In genomic region chr1:153567621-153568366, GRCh38 we compare ENCODE assay signal across 8 cellular contexts. TPM values are rescaled to one million over a fixed set of nuclear protein-coding genes. Genes with fewer than 3 reads are reported as not detected.
DNase-seq lines count a peak whose midpoint lies in the region; ATAC-seq, FAIRE-seq and TF ChIP-seq lines count a peak whose summit lies in the region.

No MANE protein-coding gene starts in this region.

- H3K4me1 ChIP-seq in keratinocyte (ENCODE audit: control insufficient read depth, extremely low read depth, insufficient read depth, low read length) = peaks cover 41% of the 10 kb centered on the region

- peak; percentile 11 to 18 for ATAC-seq in activated T-cell treated with anti-CD3 and anti-CD28 coated beads, Interleukin-2, amount 50 U/mL, for 4 hours
- ATAC-seq in HG02588 (IDR thresholded peaks at IDR 0.05; ENCODE audit: unreplicated experiment) (no peak), HG03378 (IDR thresholded peaks at IDR 0.05; ENCODE audit: unreplicated experiment) (no peak)

- peak overlapping the region; percentile 100 for H3K27ac ChIP-seq in keratinocyte (ENCODE audit: control insufficient read depth, insufficient read depth, low read length)

- DNase-seq in stimulated activated naive CD4-positive, alpha-beta T cell treated with Interleukin-2 at 50 U/mL for 16 hours (lab: John Stamatoyannopoulos, UW) = peak; percentile 48
- DNase-seq in stimulated activated naive CD4-positive, alpha-beta T cell (lab: John Stamatoyannopoulos, UW) = no peak
- no peak for DNase-seq in activated T-cell treated with anti-CD3 and anti-CD28 coated beads, Interleukin-2, amount 50 U/mL, for 4 hours
- DNase-seq in keratinocyte (ENCODE audit: low read depth, low spot score) (peak; percentile 100), NCI-H146 treated with DMSO at 0.1 percent for 48 hours (lab: John Stamatoyannopoulos, UW; ENCODE audit: unreplicated experiment) (no peak)
- peak; percentile 75 for DNase-seq in stimulated activated CD8-positive, alpha-beta memory T cell treated with anti-CD3 and anti-CD28 coated beads, Interleukin-4, amount 100 ng/mL, for 48 hours

- peak; percentile 96 for FAIRE-seq in keratinocyte (lab: Jason Lieb, UNC)

- no peaks in the 10 kb centered on the region for H3K27me3 ChIP-seq in keratinocyte (ENCODE audit: control insufficient read depth, extremely low read depth, insufficient read depth, low read length)

- no peaks in the 10 kb centered on the region for H3K36me3 Mint-ChIP-seq in activated T-cell treated with anti-CD3 and anti-CD28 coated beads, Interleukin-2, amount 50 U/mL, for 4 hours (ENCODE audit: insufficient read depth)

- no peaks in the 10 kb centered on the region for H3K9me3 ChIP-seq in keratinocyte (ENCODE audit: control insufficient read depth, low read depth, low read length)

- H4K20me1 ChIP-seq in keratinocyte (ENCODE audit: control insufficient read depth, extremely low read depth, insufficient read depth, low read length) = peaks cover 14% of the 10 kb centered on the region

- H3K36me3 ChIP-seq in keratinocyte (ENCODE audit: control insufficient read depth in 2 of 2, extremely low read depth in 1 of 2, insufficient read depth in 2 of 2, low read length in 2 of 2) = peaks cover 14 to 16% of the 10 kb centered on the region in 2 experiments

- H3K4me1 Mint-ChIP-seq in activated T-cell treated with anti-CD3 and anti-CD28 coated beads, Interleukin-2, amount 50 U/mL, for 4 hours (ENCODE audit: low read depth) = peaks cover 49% of the 10 kb centered on the region

- TF ChIP-seq CTCF in keratinocyte (optimal IDR thresholded peaks at IDR 0.05 in 1 of 3, IDR thresholded peaks at IDR 0.05 in 1 of 3, conservative IDR thresholded peaks at IDR 0.05 in 1 of 3; ENCODE audit: extremely low read depth in 1 of 3, insufficient read depth in 2 of 3, low read length in 3 of 3) = no peak

- H3K9ac ChIP-seq in keratinocyte (ENCODE audit: control insufficient read depth, extremely low read depth, insufficient read depth, low read length) = peak overlapping the region; percentile 99

- H3K9me3 Mint-ChIP-seq in activated T-cell treated with anti-CD3 and anti-CD28 coated beads, Interleukin-2, amount 50 U/mL, for 4 hours = no peaks in the 10 kb centered on the region

- H3K4me3 Mint-ChIP-seq in activated T-cell treated with anti-CD3 and anti-CD28 coated beads, Interleukin-2, amount 50 U/mL, for 4 hours = peak overlapping the region; percentile 40

- peak overlapping the region; percentile 97 for H3K4me2 ChIP-seq in keratinocyte (ENCODE audit: control insufficient read depth, extremely low read depth, insufficient read depth, low read depth, low read length)

- dilution Hi-C loops in keratinocyte (cut with MboI; ENCODE audit: extremely low pct_ligation_motif_present, low sequenced_read_pairs) = no loop called here

- H3K4me3 ChIP-seq in keratinocyte (ENCODE audit: control insufficient read depth in 2 of 3, extremely low read depth in 1 of 3, insufficient read depth in 2 of 3, low read depth in 1 of 3, low read length in 3 of 3) = peak overlapping the region; percentile 3 to 70 (median 47)

- peaks cover 21% of the 10 kb centered on the region for H3K79me2 ChIP-seq in keratinocyte (ENCODE audit: control insufficient read depth, insufficient read depth, low read length)

- H2AFZ ChIP-seq in keratinocyte (ENCODE audit: control insufficient read depth, low read length) = no peak overlapping the region

- no peaks in the 10 kb centered on the region for H3K27me3 Mint-ChIP-seq in activated T-cell treated with anti-CD3 and anti-CD28 coated beads, Interleukin-2, amount 50 U/mL, for 4 hours (ENCODE audit: low read depth)

- H3K9me1 ChIP-seq in keratinocyte (ENCODE audit: control insufficient read depth, extremely low read depth, insufficient read depth, low read length) = no peaks in the 10 kb centered on the region

RNA-seq across cellular contexts. Expression of gene S100A2, which starts 2.1 kb away (rescaled TPM):
- 1 to 10 TPM in 1 of 3 donors, under 1 TPM in 2; 0.40 to 1.2 (median 0.76) TPM for total RNA-seq in activated T-cell treated with anti-CD3 and anti-CD28 coated beads, Interleukin-2, amount 50 U/mL, for 4 hours
- 10,013 to 12,757 TPM (median 12,412 TPM) in 3 replicates for polyA plus RNA-seq in keratinocyte
- polyA plus RNA-seq in keratinocyte (2011; ENCODE audit: low read depth) = 458 TPM
- 13,371 and 15,299 TPM in 2 replicates for polyA plus RNA-seq in keratinocyte (2011; cell fraction: cytosol; rRNA removed)
- polyA plus RNA-seq in keratinocyte (2011; cell fraction: nucleus; rRNA removed) = 5,726 and 5,807 TPM in 2 replicates
- polyA plus RNA-seq in keratinocyte (2012; ENCODE audit: low replicate concordance) = 4,632 and 22,100 TPM in 2 replicates
- polyA minus RNA-seq in keratinocyte = 1,263 to 3,266 TPM (median 2,756 TPM) in 3 replicates
- polyA minus RNA-seq in keratinocyte (2011; cell fraction: cytosol; rRNA and poly(A)+ RNA removed) = 8,282 TPM
- polyA minus RNA-seq in keratinocyte (2011; cell fraction: nucleus; rRNA and poly(A)+ RNA removed) = 436 and 624 TPM in 2 replicates

RNA-seq across cellular contexts. Expression of gene S100A3, which starts 18.7 kb away (rescaled TPM):
- total RNA-seq in activated T-cell treated with anti-CD3 and anti-CD28 coated beads, Interleukin-2, amount 50 U/mL, for 4 hours = not detected
- 12.6 to 24.0 TPM (median 15.1 TPM) in 3 replicates for polyA plus RNA-seq in keratinocyte
- 1.9 TPM for polyA plus RNA-seq in keratinocyte (2011; ENCODE audit: low read depth)
- polyA plus RNA-seq in keratinocyte (2011; cell fraction: cytosol; rRNA removed) = 10.1 and 13.0 TPM in 2 replicates
- 47.3 and 67.5 TPM in 2 replicates for polyA plus RNA-seq in keratinocyte (2011; cell fraction: nucleus; rRNA removed)
- polyA plus RNA-seq in keratinocyte (2012; ENCODE audit: low replicate concordance) = 5.7 and 8.9 TPM in 2 replicates
- 11.7 to 24.9 TPM (median 20.5 TPM) in 3 replicates for polyA minus RNA-seq in keratinocyte
- polyA minus RNA-seq in keratinocyte (2011; cell fraction: cytosol; rRNA and poly(A)+ RNA removed) = 8.2 TPM
- 4.5 and 6.0 TPM in 2 replicates for polyA minus RNA-seq in keratinocyte (2011; cell fraction: nucleus; rRNA and poly(A)+ RNA removed)

RNA-seq across cellular contexts. Expression of gene S100A4, which starts 22.2 kb away (rescaled TPM):
- 10 to 100 TPM; 19.6 to 40.3 (median 21.7) TPM for total RNA-seq in activated T-cell treated with anti-CD3 and anti-CD28 coated beads, Interleukin-2, amount 50 U/mL, for 4 hours
- polyA plus RNA-seq in keratinocyte = 21.4 to 40.2 TPM (median 26.7 TPM) in 3 replicates
- polyA plus RNA-seq in keratinocyte (2011; ENCODE audit: low read depth) = 10.6 TPM
- polyA plus RNA-seq in keratinocyte (2011; cell fraction: cytosol; rRNA removed) = 34.4 and 39.6 TPM in 2 replicates
- polyA plus RNA-seq in keratinocyte (2011; cell fraction: nucleus; rRNA removed) = 24.4 and 25.2 TPM in 2 replicates
- polyA plus RNA-seq in keratinocyte (2012; ENCODE audit: low replicate concordance) = 26.4 and 34.9 TPM in 2 replicates
- 6.5 to 13.9 TPM (median 6.6 TPM) in 3 replicates for polyA minus RNA-seq in keratinocyte
- 12.3 TPM for polyA minus RNA-seq in keratinocyte (2011; cell fraction: cytosol; rRNA and poly(A)+ RNA removed)
- 4.0 and 9.2 TPM in 2 replicates for polyA minus RNA-seq in keratinocyte (2011; cell fraction: nucleus; rRNA and poly(A)+ RNA removed)

RNA-seq across cellular contexts. Expression of gene S100A5, which starts 27.1 kb away (rescaled TPM):
- total RNA-seq in activated T-cell treated with anti-CD3 and anti-CD28 coated beads, Interleukin-2, amount 50 U/mL, for 4 hours = 1 to 10 TPM in 1 of 3 donors, under 1 TPM in 2; 0.74 to 2.5 (median 0.95) TPM
- 0.20 to 0.76 TPM (median 0.24 TPM) in 3 replicates for polyA plus RNA-seq in keratinocyte
- polyA plus RNA-seq in keratinocyte (2011; ENCODE audit: low read depth) = not detected
- 0.22 and 0.74 TPM in 2 replicates for polyA plus RNA-seq in keratinocyte (2011; cell fraction: cytosol; rRNA removed)
- polyA plus RNA-seq in keratinocyte (2011; cell fraction: nucleus; rRNA removed) = not detected in 2 replicates
- 0.57 and 1.0 TPM in 2 replicates for polyA plus RNA-seq in keratinocyte (2012; ENCODE audit: low replicate concordance)
- not detected in 3 replicates for polyA minus RNA-seq in keratinocyte
- polyA minus RNA-seq in keratinocyte (2011; cell fraction: cytosol; rRNA and poly(A)+ RNA removed) = not detected
- polyA minus RNA-seq in keratinocyte (2011; cell fraction: nucleus; rRNA and poly(A)+ RNA removed) = not detected in 2 replicates

RNA-seq across cellular contexts. Expression of gene S100A6, which starts 32.0 kb away (rescaled TPM):
- 100 to 1,000 TPM; 133 to 188 (median 134) TPM for total RNA-seq in activated T-cell treated with anti-CD3 and anti-CD28 coated beads, Interleukin-2, amount 50 U/mL, for 4 hours
- 1,608 to 5,801 TPM (median 2,598 TPM) in 3 replicates for polyA plus RNA-seq in keratinocyte
- polyA plus RNA-seq in keratinocyte (2011; ENCODE audit: low read depth) = 9,460 TPM
- polyA plus RNA-seq in keratinocyte (2011; cell fraction: cytosol; rRNA removed) = 2,886 and 4,097 TPM in 2 replicates
- polyA plus RNA-seq in keratinocyte (2011; cell fraction: nucleus; rRNA removed) = 986 and 1,204 TPM in 2 replicates
- polyA plus RNA-seq in keratinocyte (2012; ENCODE audit: low replicate concordance) = 5,777 and 7,954 TPM in 2 replicates
- 688 to 4,480 TPM (median 1,878 TPM) in 3 replicates for polyA minus RNA-seq in keratinocyte
- polyA minus RNA-seq in keratinocyte (2011; cell fraction: cytosol; rRNA and poly(A)+ RNA removed) = 8,278 TPM
- 423 and 447 TPM in 2 replicates for polyA minus RNA-seq in keratinocyte (2011; cell fraction: nucleus; rRNA and poly(A)+ RNA removed)

Comparison
In these comparisons a context has a peak if more than half of its experiments do, and no peak if none do; other contexts are left out.
1. DNase-seq: peak in stimulated activated naive CD4-positive, alpha-beta T cell treated with Interleukin-2 at 50 U/mL for 16 hours (single experiment), keratinocyte (single experiment) and stimulated activated CD8-positive, alpha-beta memory T cell treated with anti-CD3 and anti-CD28 coated beads, Interleukin-4, amount 100 ng/mL, for 48 hours (single experiment); none in stimulated activated naive CD4-positive, alpha-beta T cell (0 of 6), activated T-cell treated with anti-CD3 and anti-CD28 coated beads, Interleukin-2, amount 50 U/mL, for 4 hours (single experiment) and NCI-H146 treated with DMSO at 0.1 percent for 48 hours (single experiment).
2. ATAC-seq: peak in activated T-cell treated with anti-CD3 and anti-CD28 coated beads, Interleukin-2, amount 50 U/mL, for 4 hours (2 of 2); none in HG02588 (single experiment) and HG03378 (single experiment).